In genomic region chr20:43746344-43747137, GRCh38 we compare ENCODE assay signal across 16 cellular contexts. TPM values are rescaled to one million over a fixed set of nuclear protein-coding genes. Genes with fewer than 3 reads are reported as not detected.
DNase-seq lines count a peak whose midpoint lies in the region; ATAC-seq, FAIRE-seq and TF ChIP-seq lines count a peak whose summit lies in the region.
"Had no signal": no experiment of that assay in that cellular context is flagged by ENCODE, and none has a peak within 500 bp of the region (broad histone marks: within the 10 kb centered on the region; RNA-seq: fewer than 3 reads in every experiment).

No MANE protein-coding gene starts in this region.

- H3K4ac ChIP-seq in mesenchymal stem cell (ENCODE audit: low read depth in 1 of 2, low read length in 2 of 2): peak overlapping the region in 1 of 2 experiments; percentile 50

- no peak for FAIRE-seq in GM19239 (lab: Jason Lieb, UNC)

- H3F3A ChIP-seq in PC-3 (ENCODE audit: low read length, unreplicated experiment): no peaks in the 10 kb centered on the region

- POLR2A ChIA-PET in PC-3 (lab: Charles Lee; ENCODE audit: unreplicated experiment): interaction anchor here (0.7 kb wide), 1 partner anchor 16 kb away, joined by 3 read pairs; no protein-coding TSS in a partner anchor

- 0 out of 2 replicates have a peak overlapping the region, but pooled peaks have one; percentile 8 for H2AFZ ChIP-seq in PC-3 (ENCODE audit: low read length)
- H2AFZ ChIP-seq in mesenchymal stem cell (ENCODE audit: low read depth, low read length): peak overlapping the region; percentile 56

- no peaks in the 10 kb centered on the region for H3K79me1 ChIP-seq in mesenchymal stem cell (replicated peaks; ENCODE audit: low read length, poor library complexity, severe bottlenecking)

- peak overlapping the region; percentile 81 for H4K8ac ChIP-seq in mesenchymal stem cell (ENCODE audit: low read length)

- H2BK120ac ChIP-seq in mesenchymal stem cell (ENCODE audit: low read depth, low read length): no peak overlapping the region

- H3K9me3 ChIP-seq in PC-3 (ENCODE audit: low read length) (no peaks in the 10 kb centered on the region), mesenchymal stem cell (ENCODE audit: control insufficient read depth, low read length) (no peaks in the 10 kb centered on the region)
- H3K9me3 ChIP-seq: ovary had no signal

- no peak overlapping the region for H3K23ac ChIP-seq in mesenchymal stem cell (ENCODE audit: low read length in 2 of 2)

- H3K4me3 ChIP-seq in PC-3 (ENCODE audit: low read length): no peak overlapping the region
- no peak overlapping the region for H3K4me3 ChIP-seq in mesenchymal stem cell (ENCODE audit: insufficient read depth in 1 of 2, low read depth in 1 of 2, low read length in 2 of 2)
- H3K4me3 ChIP-seq: cardiac muscle cell, lung, ovary had no signal

- TF ChIP-seq CTCF in PC-3 (conservative IDR thresholded peaks at IDR 0.05; ENCODE audit: low read depth, low read length): no peak

- H3K9me2 ChIP-seq in PC-3 (replicated peaks; ENCODE audit: low read length): no peaks in the 10 kb centered on the region

- H2BK5ac ChIP-seq in mesenchymal stem cell (ENCODE audit: low read depth, low read length, poor library complexity, severe bottlenecking): no peak overlapping the region

- H3K9ac ChIP-seq in PC-3 (ENCODE audit: low read length) (no peak overlapping the region), mesenchymal stem cell (ENCODE audit: low read length) (no peak overlapping the region)

- DNase-seq in NCI-H187 (lab: John Stamatoyannopoulos, UW) (peak; percentile 19 to 57), NCI-H187 treated with DMSO at 0.1 percent for 48 hours (lab: John Stamatoyannopoulos, UW) (no peak), MV-4-11 (lab: John Stamatoyannopoulos, UW) (peak; percentile 22), PC-3 (no peak), mesenchymal stem cell (no peak), GM19239 (ENCODE audit: insufficient read length, low spot score) (no peak)
- DNase-seq in activated naive CD4-positive, alpha-beta T cell treated with Interleukin-2 at 50 U/mL for 16 hours: no peak
- DNase-seq: DMS79, ovary, SW 1271 had no signal

- H3K4me2 ChIP-seq in PC-3 (ENCODE audit: low read length): no peak overlapping the region
- H3K4me2 ChIP-seq in mesenchymal stem cell (ENCODE audit: low read length, poor library complexity, severe bottlenecking): no peak overlapping the region

- no peak overlapping the region for H4K91ac ChIP-seq in mesenchymal stem cell (ENCODE audit: low read length)

- no TSS peak for BruUV-seq in PC-3 (replicated peaks; lab: Mats Ljungman, UMichigan)

- H3K14ac ChIP-seq in mesenchymal stem cell (ENCODE audit: low read length in 2 of 2): no peak overlapping the region

- peak overlapping the region; percentile 44 for H2BK15ac ChIP-seq in mesenchymal stem cell (ENCODE audit: low read depth, poor library complexity, severe bottlenecking)

- intact Hi-C loops in PC-3 (cut with micrococcal nuclease): no loop called here

- H3K27ac ChIP-seq in PC-3 (ENCODE audit: low read length) (no peak overlapping the region), mesenchymal stem cell (ENCODE audit: low read length, poor library complexity, severe bottlenecking) (no peak overlapping the region)
- H3K27ac ChIP-seq: cardiac muscle cell, ovary had no signal

- no peak overlapping the region for H2AK5ac ChIP-seq in mesenchymal stem cell (ENCODE audit: low read length, severe bottlenecking)

- H3K79me2 ChIP-seq in PC-3 (ENCODE audit: low read length): no peaks in the 10 kb centered on the region

- H3K4me1 ChIP-seq in PC-3 (ENCODE audit: insufficient read depth, low read length): peaks cover 15% of the 10 kb centered on the region
- H3K4me1 ChIP-seq in mesenchymal stem cell (ENCODE audit: control insufficient read depth, insufficient read depth, low read depth, low read length): peaks cover 12% of the 10 kb centered on the region

- ATAC-seq in PC-3 (no peak), HG03457 (IDR thresholded peaks at IDR 0.05; ENCODE audit: unreplicated experiment) (no peak)

- CTCF ChIA-PET in PC-3 (lab: Charles Lee): no interaction called here

- WGBS in mesenchymal stem cell: 48% methylated on average over 11 of the region's 12 CpGs

- H3K27me3 ChIP-seq in PC-3 (ENCODE audit: low read length) (no peaks in the 10 kb centered on the region), mesenchymal stem cell (ENCODE audit: control insufficient read depth in 1 of 2, insufficient read depth in 1 of 2, low read length in 2 of 2) (peaks cover 14 to 17% of the 10 kb centered on the region in 2 experiments)
- H3K27me3 ChIP-seq: cardiac muscle cell, ovary had no signal

- H4K20me1 ChIP-seq in PC-3 (ENCODE audit: low read length): no peaks in the 10 kb centered on the region

- H3K36me3 ChIP-seq in PC-3 (ENCODE audit: low read depth, low read length) (no peaks in the 10 kb centered on the region), mesenchymal stem cell (ENCODE audit: control insufficient read depth in 1 of 2, insufficient read depth in 2 of 2, low read depth in 1 of 2, low read length in 2 of 2) (no peaks in the 10 kb centered on the region)
- H3K36me3 ChIP-seq: cardiac muscle cell, ovary had no signal

- peak overlapping the region in 1 of 2 experiments; percentile 75 for H2BK12ac ChIP-seq in mesenchymal stem cell (ENCODE audit: low read length in 2 of 2)

- H3K18ac ChIP-seq in mesenchymal stem cell (ENCODE audit: low read depth in 1 of 2, low read length in 2 of 2): peak overlapping the region in 1 of 2 experiments; percentile 19

RNA-seq across cellular contexts. Expression of gene GTSF1L, which starts 19.7 kb away (rescaled TPM):
- 0.52 TPM in 1 of 2 replicates, not detected in the other for total RNA-seq in PC-3 (2014; rRNA removed)
- not detected for polyA plus RNA-seq in mesenchymal stem cell (2013, experiment 1 of 2)
- polyA plus RNA-seq in mesenchymal stem cell (2013, experiment 2 of 2): not detected
- total RNA-seq: cardiac muscle cell, lung, NCI-H460, ovary, ureter had no signal
- polyA plus RNA-seq: cardiac muscle cell, esophagus, lung, ovary had no signal

Comparison
In these comparisons a context has a peak if more than half of its experiments do, and no peak if none do; other contexts are left out.
1. DNase-seq: peak in NCI-H187 (2 of 2) and MV-4-11 (single experiment); none in NCI-H187 treated with DMSO at 0.1 percent for 48 hours (single experiment), PC-3 (single experiment), mesenchymal stem cell (single experiment), activated naive CD4-positive, alpha-beta T cell treated with Interleukin-2 at 50 U/mL for 16 hours (single experiment) and GM19239 (single experiment).